In the genomic region with DNA sequence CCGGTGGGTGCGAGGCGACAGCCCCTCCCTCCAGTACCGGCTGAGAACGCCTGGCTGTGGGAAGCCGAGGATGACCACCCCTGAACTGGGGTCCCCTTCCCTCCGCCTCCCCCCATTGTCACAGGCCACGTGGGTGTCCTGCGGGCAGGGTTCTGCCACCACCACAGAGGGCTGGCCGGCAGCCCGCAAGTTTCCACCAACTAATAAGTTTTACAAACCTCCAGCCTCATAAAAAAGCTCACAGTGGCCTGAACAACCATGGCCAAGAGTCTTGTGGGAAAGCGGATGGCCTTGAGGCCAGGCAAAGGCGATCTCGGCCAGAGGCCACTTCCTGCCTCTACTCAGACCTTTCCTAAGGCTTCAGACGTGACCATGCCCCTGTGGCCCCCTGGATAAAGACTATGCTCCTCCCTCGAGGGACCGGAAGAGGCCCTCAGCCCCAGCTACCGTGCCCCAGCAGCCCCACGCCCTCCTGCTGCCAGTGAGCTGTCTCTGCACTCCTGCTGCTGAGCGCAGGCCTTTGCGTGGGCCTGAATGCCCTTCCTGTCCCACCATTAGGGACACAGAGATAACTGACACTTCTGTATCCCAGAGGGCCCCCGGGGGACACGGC, we compare ENCODE assay signal across 1 cellular context.
TF ChIP-seq lines count a peak whose summit lies in the region.

No MANE protein-coding gene starts in this region.

TF ChIP-seq in endothelial cell of umbilical vein, 7 proteins besides CTCF, POLR2A, EP300 and RAD21 (continued from another document):
- TF ChIP-seq, protein P1, sequence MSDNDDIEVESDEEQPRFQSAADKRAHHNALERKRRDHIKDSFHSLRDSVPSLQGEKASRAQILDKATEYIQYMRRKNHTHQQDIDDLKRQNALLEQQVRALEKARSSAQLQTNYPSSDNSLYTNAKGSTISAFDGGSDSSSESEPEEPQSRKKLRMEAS (IDR thresholded peaks at IDR 0.05; ENCODE audit: insufficient read depth, insufficient read length), result no peak
